ENCODE assay signal across 7 cellular contexts in genomic region chrX:104343408-104344129, GRCh38.
DNase-seq lines count a peak whose midpoint lies in the region; ATAC-seq and TF ChIP-seq lines count a peak whose summit lies in the region.

No MANE protein-coding gene starts in this region.

- TF ChIP-seq EP300 in transverse colon (IDR thresholded peaks at IDR 0.05; ENCODE audit: low read depth) = no peak

- TF ChIP-seq CTCF in Peyer's patch (IDR thresholded peaks at IDR 0.05) (peak in 4 of 6 experiments; percentile 31 to 68 (median 54)), transverse colon (IDR thresholded peaks at IDR 0.05) (peak; percentile 26 to 52 (median 38))

- DNase-seq in ELF-1 (ENCODE audit: low read depth, low spot score) (peak; percentile 93), Peyer's patch (peak in 2 of 3 donors; percentile 34 to 69), astrocyte of the hippocampus (ENCODE audit: low read depth, low spot score) (peak; percentile 81), kidney tubule cell (ENCODE audit: low spot score) (peak; percentile 78), transverse colon (peak; percentile 60)

- H3K9me3 ChIP-seq in Peyer's patch (no peaks in the 10 kb centered on the region), transverse colon (no peaks in the 10 kb centered on the region)

- H3K4me1 ChIP-seq in Peyer's patch (no peaks in the 10 kb centered on the region), transverse colon (no peaks in the 10 kb centered on the region)

- no peaks in the 10 kb centered on the region for H3K27me3 ChIP-seq in Peyer's patch
- H3K27me3 ChIP-seq in transverse colon = no peaks in the 10 kb centered on the region

- peak; percentile 83 for ATAC-seq in GM19397 (IDR thresholded peaks at IDR 0.05; ENCODE audit: unreplicated experiment)
- ATAC-seq in HG03571 (IDR thresholded peaks at IDR 0.05; ENCODE audit: unreplicated experiment) = peak; percentile 76

- intact Hi-C loops in transverse colon (cut with DNase I; ENCODE audit: low total_unique reads) = no loop called here

- H3K36me3 ChIP-seq in Peyer's patch (no peaks in the 10 kb centered on the region), transverse colon (no peaks in the 10 kb centered on the region)

- H3K4me3 ChIP-seq in Peyer's patch (no peak overlapping the region), transverse colon (no peak overlapping the region)

- no peak overlapping the region for H3K27ac ChIP-seq in Peyer's patch
- H3K27ac ChIP-seq in transverse colon = no peak overlapping the region

- TF ChIP-seq POLR2A in Peyer's patch (IDR thresholded peaks at IDR 0.05) = no peak
- no peak for TF ChIP-seq POLR2A in transverse colon (IDR thresholded peaks at IDR 0.05)

- in situ Hi-C loops in transverse colon (cut with MboI; ENCODE audit: low pct_ligation_motif_present in 1 of 4, low pct_unique_long_range_greater_than_20kb in 1 of 4, low sequenced_read_pairs in 3 of 4) = no loop called here

- WGBS in transverse colon (ENCODE audit: low coverage in 1 of 2), 2 donors = 20 to 25% methylated on average over 1 to 8 of the region's 8 CpGs
